22 cellular contexts compared by ENCODE assay signal in genomic region chr18:36465276-36465675, GRCh38.
"Had no signal": no experiment of that assay in that cellular context is flagged by ENCODE, and none has a peak within 500 bp of the region (broad histone marks: within the 10 kb centered on the region; RNA-seq: fewer than 3 reads in every experiment).

No MANE protein-coding gene starts in this region.

- H3K4me1 Mint-ChIP-seq: natural killer cell; stimulated activated effector memory CD8-positive, alpha-beta T cell treated with anti-CD3 and anti-CD28 coated beads, Interleukin-12 subunit alpha, Interleukin-12 subunit beta, amount 100 ng/mL, for 72 hours had no signal

- H3K9me3 Mint-ChIP-seq: effector memory CD8-positive, alpha-beta T cell; stimulated activated effector memory CD8-positive, alpha-beta T cell treated with anti-CD3 and anti-CD28 coated beads, Interleukin-12 subunit alpha, Interleukin-12 subunit beta, amount 100 ng/mL, for 72 hours; type B pancreatic cell had no signal

- H3K4me3 Mint-ChIP-seq: effector memory CD8-positive, alpha-beta T cell; natural killer cell; stimulated activated effector memory CD8-positive, alpha-beta T cell treated with anti-CD3 and anti-CD28 coated beads, Interleukin-12 subunit alpha, Interleukin-12 subunit beta, amount 100 ng/mL, for 72 hours; type B pancreatic cell had no signal

- H3K36me3 ChIP-seq: esophagus squamous epithelium, left lung, lower lobe of right lung, neutrophil, pancreas, sigmoid colon, stomach, thyroid gland had no signal

- H3K27ac ChIP-seq: esophagus squamous epithelium, left lung, lower lobe of right lung, neutrophil, pancreas, sigmoid colon, stomach had no signal

- H3K36me3 Mint-ChIP-seq: natural killer cell; stimulated activated effector memory CD8-positive, alpha-beta T cell treated with anti-CD3 and anti-CD28 coated beads, Interleukin-12 subunit alpha, Interleukin-12 subunit beta, amount 100 ng/mL, for 72 hours; type B pancreatic cell had no signal

- H3K4me3 ChIP-seq: esophagus squamous epithelium, left lung, lower lobe of right lung, pancreas, sigmoid colon, stomach, thyroid gland had no signal

- H3K4me1 ChIP-seq: esophagus squamous epithelium, left lung, lower lobe of right lung, sigmoid colon, stomach had no signal

- H3K27me3 ChIP-seq: esophagus squamous epithelium, left lung, neutrophil, pancreas, sigmoid colon, stomach, thyroid gland had no signal

- DNase-seq: cerebellar nuclear complex; cortex of kidney; effector memory CD8-positive, alpha-beta T cell; erythroblast; esophagus squamous epithelium; foreskin melanocyte; glutamatergic neuron; kidney; left lung; lower lobe of right lung; natural killer cell; pancreas; sigmoid colon; stimulated activated CD4-positive, alpha-beta T cell treated with anti-CD3 and anti-CD28 coated beads, Interleukin-2, amount 100 ng/mL, for 24 hours; stimulated activated CD4-positive, alpha-beta T cell treated with anti-CD3 and anti-CD28 coated beads, Interleukin-4, amount 100 ng/mL, for 24 hours; stimulated activated naive CD4-positive, alpha-beta T cell treated with Interleukin-2 at 50 U/mL for 16 hours; stomach; thyroid gland had no signal

- H3K9me3 ChIP-seq: esophagus squamous epithelium, left lung, lower lobe of right lung, neutrophil, pancreas, sigmoid colon, stomach, thyroid gland had no signal

- ATAC-seq: effector memory CD8-positive, alpha-beta T cell; pancreas; stimulated activated effector memory CD8-positive, alpha-beta T cell treated with anti-CD3 and anti-CD28 coated beads, Interleukin-12 subunit alpha, Interleukin-12 subunit beta, amount 100 ng/mL, for 72 hours had no signal

- H3K27ac Mint-ChIP-seq: effector memory CD8-positive, alpha-beta T cell; progenitor cell of endocrine pancreas; stimulated activated effector memory CD8-positive, alpha-beta T cell treated with anti-CD3 and anti-CD28 coated beads, Interleukin-12 subunit alpha, Interleukin-12 subunit beta, amount 100 ng/mL, for 72 hours; type B pancreatic cell had no signal
